ENCODE assay signal across 20 cellular contexts in genomic region chr6:53011993-53012392, GRCh38. TPM values are rescaled to one million over a fixed set of nuclear protein-coding genes. Genes with fewer than 3 reads are reported as not detected.
DNase-seq lines count a peak whose midpoint lies in the region; TF ChIP-seq lines count a peak whose summit lies in the region.
"Had no signal": no experiment of that assay in that cellular context is flagged by ENCODE, and none has a peak within 500 bp of the region (broad histone marks: within the 10 kb centered on the region; RNA-seq: fewer than 3 reads in every experiment).

No MANE protein-coding gene starts in this region.

- no peaks in the 10 kb centered on the region for H3K27me3 ChIP-seq in parathyroid adenoma (ENCODE audit: control insufficient read depth, insufficient read depth, low read length)
- H3K27me3 ChIP-seq in neuronal stem cell (ENCODE audit: control insufficient read depth in 3 of 3, insufficient read depth in 3 of 3, low read depth in 1 of 3, low read length in 3 of 3): no peaks in the 10 kb centered on the region
- no peaks in the 10 kb centered on the region for H3K27me3 ChIP-seq in tibial artery
- H3K27me3 ChIP-seq: esophagus muscularis mucosa, uterus had no signal

- H3K14ac ChIP-seq in neuronal stem cell (ENCODE audit: low read length): no peak overlapping the region

- no peak overlapping the region for H3K18ac ChIP-seq in neuronal stem cell (ENCODE audit: low read length)

- H3K36me3 ChIP-seq in parathyroid adenoma (ENCODE audit: control insufficient read depth, insufficient read depth, low read length): no peaks in the 10 kb centered on the region
- H3K36me3 ChIP-seq in neuronal stem cell (replicated peaks in 1 of 2; ENCODE audit: control insufficient read depth in 2 of 2, insufficient read depth in 2 of 2, low read length in 2 of 2): peaks cover 25 to 96% of the 10 kb centered on the region in 2 donors
- H3K36me3 ChIP-seq in tibial artery: peaks cover 43 to 85% (median 73%) of the 10 kb centered on the region in 3 donors
- H3K36me3 ChIP-seq: uterus had no signal

- H3K27ac ChIP-seq in parathyroid adenoma (peak overlapping the region; percentile 30), neuronal stem cell (replicated peaks; ENCODE audit: low read length) (no peak overlapping the region), tibial artery (no peak overlapping the region)
- H3K27ac ChIP-seq: esophagus muscularis mucosa, uterus had no signal

- H3K23ac ChIP-seq in neuronal stem cell (ENCODE audit: low read depth, low read length, poor library complexity): no peak overlapping the region

- H4K8ac ChIP-seq in neuronal stem cell (ENCODE audit: low read depth, low read length): no peak overlapping the region

- DNase-seq in NCI-H1417 (lab: John Stamatoyannopoulos, UW) (peak in 2 of 3 experiments; percentile 22 to 60), NCI-H1417 treated with DMSO at 0.1 percent for 48 hours (lab: John Stamatoyannopoulos, UW) (no peak), NCI-H748 treated with DMSO at 0.1 percent for 48 hours (lab: John Stamatoyannopoulos, UW) (peak; percentile 50), epithelial cell of esophagus (ENCODE audit: low read depth) (peak; percentile 88), neuronal stem cell (ENCODE audit: low spot score) (no peak), lower leg skin (ENCODE audit: low spot score in 2 of 2) (no peak), tibial artery (no peak)
- DNase-seq: 8988T; activated CD8-positive, alpha-beta T cell treated with anti-CD3 and anti-CD28 coated beads for 36 hours; anterior cingulate cortex; DND-41; head of caudate nucleus; NCI-H1048; T-helper 17 cell; uterus had no signal

- intact Hi-C loops in lower leg skin (cut with DNase I; ENCODE audit: low total_unique reads): no loop called here
- intact Hi-C loops in tibial artery (cut with DNase I; ENCODE audit: low total_unique reads): no loop called here

- H3K9ac ChIP-seq in parathyroid adenoma: no peak overlapping the region
- no peak overlapping the region for H3K9ac ChIP-seq in neuronal stem cell (ENCODE audit: low read depth, low read length, poor library complexity)

- H2AFZ ChIP-seq in parathyroid adenoma (no peak overlapping the region), neuronal stem cell (ENCODE audit: low read length) (no peak overlapping the region)

- H3K4me2 ChIP-seq in parathyroid adenoma (ENCODE audit: low read length): no peak overlapping the region
- no peak overlapping the region for H3K4me2 ChIP-seq in neuronal stem cell (ENCODE audit: insufficient read depth, low read length, poor library complexity, severe bottlenecking)

- no peak overlapping the region for H3K4me3 ChIP-seq in epithelial cell of esophagus (ENCODE audit: low read length)
- no peak overlapping the region for H3K4me3 ChIP-seq in parathyroid adenoma (ENCODE audit: low read depth, low read length)
- no peak overlapping the region for H3K4me3 ChIP-seq in neuronal stem cell (ENCODE audit: low read length in 2 of 2)
- H3K4me3 ChIP-seq in lower leg skin (ENCODE audit: low read depth, poor library complexity, severe bottlenecking): no peak overlapping the region
- no peak overlapping the region for H3K4me3 ChIP-seq in tibial artery
- H3K4me3 ChIP-seq: esophagus muscularis mucosa, HAP-1, lung, uterus had no signal

- no peak overlapping the region for H2BK12ac ChIP-seq in neuronal stem cell (ENCODE audit: low read length)

- no peaks in the 10 kb centered on the region for H3K79me1 ChIP-seq in neuronal stem cell (ENCODE audit: low read depth, low read length)

- no peak overlapping the region for H3K4ac ChIP-seq in neuronal stem cell (ENCODE audit: low read length)

- no peak overlapping the region for H2BK5ac ChIP-seq in neuronal stem cell (ENCODE audit: low read length)

- no peak overlapping the region for H4K91ac ChIP-seq in neuronal stem cell (ENCODE audit: low read depth, low read length, poor library complexity)

- no peak overlapping the region for H2AK5ac ChIP-seq in neuronal stem cell (ENCODE audit: low read depth, low read length)

- no peak for TF ChIP-seq POLR2A in lower leg skin (IDR thresholded peaks at IDR 0.05)

- no peak for TF ChIP-seq CTCF in epithelial cell of esophagus (IDR thresholded peaks at IDR 0.05; ENCODE audit: insufficient read depth, low read depth, low read length, missing control alignments)
- TF ChIP-seq CTCF in parathyroid adenoma (IDR thresholded peaks at IDR 0.05): no peak
- no peak for TF ChIP-seq CTCF in lower leg skin (IDR thresholded peaks at IDR 0.05)
- TF ChIP-seq CTCF in tibial artery (IDR thresholded peaks at IDR 0.05): no peak

- no peaks in the 10 kb centered on the region for H3K79me2 ChIP-seq in parathyroid adenoma

- H3K9me3 ChIP-seq in parathyroid adenoma (ENCODE audit: control insufficient read depth, low read length) (no peaks in the 10 kb centered on the region), neuronal stem cell (replicated peaks in 1 of 2; ENCODE audit: control insufficient read depth in 2 of 2, insufficient read depth in 1 of 2, low read depth in 1 of 2, low read length in 2 of 2) (no peaks in the 10 kb centered on the region), tibial artery (no peaks in the 10 kb centered on the region)
- H3K9me3 ChIP-seq: Caco-2, esophagus muscularis mucosa, HAP-1, uterus had no signal

- H2BK15ac ChIP-seq in neuronal stem cell (ENCODE audit: low read length): no peak overlapping the region

- peaks cover 10% of the 10 kb centered on the region for H3K4me1 ChIP-seq in parathyroid adenoma
- H3K4me1 ChIP-seq in neuronal stem cell (ENCODE audit: control insufficient read depth in 2 of 2, insufficient read depth in 1 of 2, low read depth in 1 of 2, low read length in 2 of 2): no peaks in the 10 kb centered on the region
- peaks cover 0 to 32% (median 21%) of the 10 kb centered on the region in 4 donors for H3K4me1 ChIP-seq in tibial artery
- H3K4me1 ChIP-seq: uterus had no signal

- no peak overlapping the region for H2BK120ac ChIP-seq in neuronal stem cell (ENCODE audit: low read depth, low read length)

- no CpG with 5 or more reads among the region's 1 CpG for WGBS in neuronal stem cell (ENCODE audit: extremely low coverage in 2 of 2, insufficient read length in 2 of 2, insufficient replicate concordance in 1 of 2), 2 donors
- 50 to 81% methylated on average over 1 of the region's 1 CpG for WGBS in lower leg skin, 2 donors

RNA-seq across cellular contexts. Expression of gene GSTA4, which starts 16.9 kb away (rescaled TPM):
- 55.7 TPM for polyA plus RNA-seq in neuronal stem cell (2013, experiment 1 of 2)
- 55.9 TPM for polyA plus RNA-seq in neuronal stem cell (2013, experiment 2 of 2)
- 100 to 1,000 TPM; 114 to 148 (median 117) TPM for total RNA-seq in lower leg skin

RNA-seq across cellular contexts. Expression of gene CILK1, which starts 49.6 kb away (rescaled TPM):
- polyA plus RNA-seq in neuronal stem cell (2013, experiment 1 of 2): 9.4 TPM
- polyA plus RNA-seq in neuronal stem cell (2013, experiment 2 of 2): 9.4 TPM
- total RNA-seq in lower leg skin: 10 to 100 TPM; 13.1 to 22.5 (median 17.4) TPM

RNA-seq across cellular contexts. Expression of gene FBXO9, which starts 53.2 kb away (rescaled TPM):
- polyA plus RNA-seq in neuronal stem cell (2013, experiment 1 of 2): 29.1 TPM
- polyA plus RNA-seq in neuronal stem cell (2013, experiment 2 of 2): 29.4 TPM
- total RNA-seq in lower leg skin: 10 to 100 TPM; 22.5 to 45.0 (median 28.3) TPM

Comparison
In these comparisons a context has a peak if more than half of its experiments do, and no peak if none do; other contexts are left out.
1. DNase-seq: peak in NCI-H1417 (2 of 3), NCI-H748 treated with DMSO at 0.1 percent for 48 hours (single experiment) and epithelial cell of esophagus (single experiment); none in NCI-H1417 treated with DMSO at 0.1 percent for 48 hours (single experiment), neuronal stem cell (single experiment), lower leg skin (0 of 2) and tibial artery (0 of 2).